Comparison of ENCODE assay signal across 19 cellular contexts in genomic region chr21:28754862-28755261, GRCh38.
DNase-seq lines count a peak whose midpoint lies in the region; ATAC-seq and TF ChIP-seq lines count a peak whose summit lies in the region.
"Had no signal": no experiment of that assay in that cellular context is flagged by ENCODE, and none has a peak within 500 bp of the region (broad histone marks: within the 10 kb centered on the region; RNA-seq: fewer than 3 reads in every experiment).

No MANE protein-coding gene starts in this region.

- H3K9ac ChIP-seq in IMR-90 (ENCODE audit: low read depth, low read length) = peak overlapping the region; percentile 81
- no peak overlapping the region for H3K9ac ChIP-seq in trophoblast cell (ENCODE audit: low read length)
- no peak overlapping the region for H3K9ac ChIP-seq in neuronal stem cell (ENCODE audit: low read depth, low read length, poor library complexity)

- H3K4ac ChIP-seq in IMR-90 (ENCODE audit: low read depth, low read length) = peak overlapping the region; percentile 87
- no peak overlapping the region for H3K4ac ChIP-seq in trophoblast cell (ENCODE audit: low read depth, low read length)
- H3K4ac ChIP-seq in neuronal stem cell (ENCODE audit: low read length) = no peak overlapping the region

- no peaks in the 10 kb centered on the region for H3K79me2 ChIP-seq in trophoblast cell (ENCODE audit: control insufficient read depth, insufficient read depth, low read length, poor library complexity)

- H3K36me3 ChIP-seq in IMR-90 (ENCODE audit: control insufficient read depth, insufficient read depth, low read length) (0 out of 2 replicates have a peak, but pooled peaks cover 2% of the 10 kb centered on the region), heart right ventricle (no peaks in the 10 kb centered on the region), trophoblast cell (ENCODE audit: control insufficient read depth in 1 of 2, insufficient read depth in 2 of 2, low read length in 2 of 2) (no peaks in the 10 kb centered on the region), transverse colon (no peaks in the 10 kb centered on the region), neuronal stem cell (replicated peaks in 1 of 2; ENCODE audit: control insufficient read depth in 2 of 2, insufficient read depth in 2 of 2, low read length in 2 of 2) (no peaks in the 10 kb centered on the region)

- intact Hi-C loops in IMR-90 (cut with micrococcal nuclease) (no loop called here), heart right ventricle (cut with DNase I) (loop anchor here in 2 of 10 donors (2.0 to 10.0 kb wide), 2 partner anchors 68 to 130 kb away; a partner anchor contains a TSS), transverse colon (cut with DNase I; ENCODE audit: low total_unique reads) (no loop called here)

- H3K79me1 ChIP-seq in IMR-90 (ENCODE audit: low read depth in 1 of 2, low read length in 2 of 2) = peaks cover 0 to 3% of the 10 kb centered on the region in 2 experiments; a peak in 1 of 4 replicates
- H3K79me1 ChIP-seq in trophoblast cell (ENCODE audit: low read length) = peaks cover 2% of the 10 kb centered on the region
- H3K79me1 ChIP-seq in neuronal stem cell (ENCODE audit: low read depth, low read length) = no peaks in the 10 kb centered on the region

- TF ChIP-seq CTCF in IMR-90 (conservative IDR thresholded peaks at IDR 0.05; ENCODE audit: low read depth, low read length) = no peak
- TF ChIP-seq CTCF in heart right ventricle (IDR thresholded peaks at IDR 0.05) = no peak
- no peak for TF ChIP-seq CTCF in transverse colon (IDR thresholded peaks at IDR 0.05)

- no peak for TF ChIP-seq RAD21 in IMR-90 (IDR thresholded peaks at IDR 0.05; ENCODE audit: low read length)

- H2BK12ac ChIP-seq in trophoblast cell (ENCODE audit: low read length) = no peak overlapping the region
- no peak overlapping the region for H2BK12ac ChIP-seq in neuronal stem cell (ENCODE audit: low read length)

- peak overlapping the region; percentile 94 for H2BK20ac ChIP-seq in IMR-90 (ENCODE audit: low read depth, low read length)

- dilution Hi-C loops in IMR-90 (cut with HindIII; ENCODE audit: low sequenced_read_pairs, unreplicated experiment) = no loop called here

- H4K12ac ChIP-seq in trophoblast cell (ENCODE audit: low read depth, low read length) = no peak overlapping the region

- H3K23ac ChIP-seq in IMR-90 (ENCODE audit: low read depth, low read length) (peak overlapping the region; percentile 95), trophoblast cell (ENCODE audit: low read length) (no peak overlapping the region), neuronal stem cell (ENCODE audit: low read depth, low read length, poor library complexity) (no peak overlapping the region)

- peak overlapping the region; percentile 98 for H4K5ac ChIP-seq in IMR-90 (ENCODE audit: low read depth, low read length)

- no peaks in the 10 kb centered on the region for H3K27me3 ChIP-seq in IMR-90 (ENCODE audit: control insufficient read depth, insufficient read depth, low read length)
- H3K27me3 ChIP-seq in heart right ventricle = no peaks in the 10 kb centered on the region
- no peaks in the 10 kb centered on the region for H3K27me3 ChIP-seq in trophoblast cell (ENCODE audit: insufficient read depth, low read length)
- H3K27me3 ChIP-seq in transverse colon = no peaks in the 10 kb centered on the region
- no peaks in the 10 kb centered on the region for H3K27me3 ChIP-seq in neuronal stem cell (ENCODE audit: control insufficient read depth in 3 of 3, insufficient read depth in 3 of 3, low read depth in 1 of 3, low read length in 3 of 3)
- H3K27me3 ChIP-seq: foreskin keratinocyte had no signal

- H2AFZ ChIP-seq in IMR-90 (replicated peaks; ENCODE audit: low read length, poor library complexity) (peak overlapping the region; percentile 81), trophoblast cell (ENCODE audit: insufficient read depth, low read length, poor library complexity) (no peak overlapping the region), neuronal stem cell (ENCODE audit: low read length) (no peak overlapping the region)

- WGBS in IMR-90 (ENCODE audit: extremely low coverage in 2 of 2, insufficient read length in 1 of 2), 2 experiments = 33% methylated on average over 1 of the region's 3 CpGs; no CpG with 5 or more reads in 1 of the 2 experiments
- 36% methylated on average over 3 of the region's 3 CpGs for WGBS in heart right ventricle, 2 donors
- WGBS in trophoblast cell (ENCODE audit: extremely low coverage, insufficient coverage, insufficient read length) = no CpG with 5 or more reads among the region's 3 CpGs
- 47 to 62% methylated on average over 3 of the region's 3 CpGs for WGBS in transverse colon (ENCODE audit: low coverage in 1 of 2), 2 donors
- no CpG with 5 or more reads among the region's 3 CpGs for WGBS in neuronal stem cell (ENCODE audit: extremely low coverage in 2 of 2, insufficient read length in 2 of 2, insufficient replicate concordance in 1 of 2), 2 donors

- peaks cover 11% of the 10 kb centered on the region for H3K9me1 ChIP-seq in IMR-90 (ENCODE audit: insufficient read depth, low read length)

- H2BK120ac ChIP-seq in IMR-90 (ENCODE audit: low read depth, low read length) (peak overlapping the region; percentile 94), trophoblast cell (ENCODE audit: insufficient read depth, low read length, poor library complexity) (peak overlapping the region; percentile 31), neuronal stem cell (ENCODE audit: low read depth, low read length) (no peak overlapping the region)

- H3K14ac ChIP-seq in IMR-90 (replicated peaks; ENCODE audit: low read depth, low read length) (peak overlapping the region; percentile 95), trophoblast cell (ENCODE audit: low read length) (no peak overlapping the region), neuronal stem cell (ENCODE audit: low read length) (no peak overlapping the region)

- ATAC-seq in IMR-90 (ENCODE audit: low read depth) = peak; percentile 33
- peak in 7 of 8 donors; percentile 24 to 67 (median 45) for ATAC-seq in heart right ventricle
- ATAC-seq in GM21737 (IDR thresholded peaks at IDR 0.05; ENCODE audit: unreplicated experiment) = no peak
- ATAC-seq: foreskin keratinocyte, left colon had no signal

- peak overlapping the region; percentile 97 for H4K91ac ChIP-seq in IMR-90 (ENCODE audit: insufficient read depth, low read depth, low read length)
- H4K91ac ChIP-seq in trophoblast cell (ENCODE audit: low read depth, low read length) = no peak overlapping the region
- no peak overlapping the region for H4K91ac ChIP-seq in neuronal stem cell (ENCODE audit: low read depth, low read length, poor library complexity)

- H3K18ac ChIP-seq in IMR-90 (ENCODE audit: low read depth, low read length) (peak overlapping the region; percentile 89), trophoblast cell (ENCODE audit: low read length) (no peak overlapping the region), neuronal stem cell (ENCODE audit: low read length) (no peak overlapping the region)

- H3K4me2 ChIP-seq in IMR-90 (ENCODE audit: low read depth, low read length) = peak overlapping the region; percentile 45; the same call in 1 of the 2 replicates
- H3K4me2 ChIP-seq in trophoblast cell (ENCODE audit: low read length) = no peak overlapping the region
- no peak overlapping the region for H3K4me2 ChIP-seq in neuronal stem cell (ENCODE audit: insufficient read depth, low read length, poor library complexity, severe bottlenecking)

- no peak for TF ChIP-seq EP300 in transverse colon (IDR thresholded peaks at IDR 0.05; ENCODE audit: low read depth)

- peak overlapping the region; percentile 76 for H3K56ac ChIP-seq in IMR-90 (ENCODE audit: extremely low read depth, insufficient read depth, low read length)

- CTCF ChIA-PET in IMR-90 (lab: Yijun Ruan, JAX) = interaction anchor here (1.1 to 1.3 kb wide), 2 partner anchors 9 to 10 kb away, joined by 3 to 4 read pairs; no protein-coding TSS in a partner anchor

- peak overlapping the region; percentile 99 for H2BK15ac ChIP-seq in IMR-90 (ENCODE audit: low read depth, low read length)
- no peak overlapping the region for H2BK15ac ChIP-seq in neuronal stem cell (ENCODE audit: low read length)

- DNase-seq in IMR-90 (no peak), heart right ventricle (no peak), trophoblast cell (no peak), transverse colon (no peak), neuronal stem cell (ENCODE audit: low spot score) (no peak), Ammon's horn (ENCODE audit: low spot score) (no peak), NCI-H510A treated with DMSO at 0.1 percent for 48 hours (lab: John Stamatoyannopoulos, UW) (no peak)
- DNase-seq: activated CD4-positive, alpha-beta T cell treated with anti-CD3 and anti-CD28 coated beads, Interleukin-2, amount 50 U/mL, for 1 hour; activated CD8-positive, alpha-beta memory T cell treated with anti-CD3 and anti-CD28 coated beads, Interleukin-2, amount 50 U/mL, for 48 hours; activated gamma-delta T cell; CD8-positive, alpha-beta memory T cell; DMS79 treated with DMSO at 0.1 percent for 48 hours; foreskin keratinocyte; H7; KBM-7; NCI-H1694 treated with DMSO at 0.1 percent for 48 hours; stimulated activated CD4-positive, alpha-beta T cell treated with anti-CD3 and anti-CD28 coated beads, Interleukin-4, amount 100 ng/mL, for 4 hours had no signal

- H4K20me1 ChIP-seq in IMR-90 (ENCODE audit: insufficient read depth, low read length) = no peaks in the 10 kb centered on the region

- no TSS peak for BruUV-seq in IMR-90 (replicated peaks; lab: Mats Ljungman, UMichigan)

- in situ Hi-C loops in IMR-90 (cut with MboI; ENCODE audit: low sequenced_read_pairs) (no loop called here), transverse colon (cut with MboI; ENCODE audit: low pct_ligation_motif_present in 1 of 4, low pct_unique_long_range_greater_than_20kb in 1 of 4, low sequenced_read_pairs in 3 of 4) (no loop called here)

- peaks cover 10% of the 10 kb centered on the region for H3K4me1 ChIP-seq in IMR-90 (ENCODE audit: control insufficient read depth, insufficient read depth, low read length)
- H3K4me1 ChIP-seq in heart right ventricle = peaks cover 8 to 61% (median 28%) of the 10 kb centered on the region in 9 donors
- H3K4me1 ChIP-seq in trophoblast cell (ENCODE audit: control insufficient read depth in 1 of 2, insufficient read depth in 2 of 2, low read length in 2 of 2) = no peaks in the 10 kb centered on the region
- peaks cover 0 to 9% (median 2%) of the 10 kb centered on the region in 4 donors for H3K4me1 ChIP-seq in transverse colon
- H3K4me1 ChIP-seq in neuronal stem cell (ENCODE audit: control insufficient read depth in 2 of 2, insufficient read depth in 1 of 2, low read depth in 1 of 2, low read length in 2 of 2) = peaks cover 0 to 5% of the 10 kb centered on the region in 2 donors
- H3K4me1 ChIP-seq: foreskin keratinocyte had no signal

- peak overlapping the region; percentile 44 for H2AK9ac ChIP-seq in IMR-90 (replicated peaks; ENCODE audit: low read depth, low read length, poor library complexity)

- H2AK5ac ChIP-seq in IMR-90 (ENCODE audit: low read depth, low read length) = peak overlapping the region; percentile 88
- no peak overlapping the region for H2AK5ac ChIP-seq in trophoblast cell (ENCODE audit: low read length)
- no peak overlapping the region for H2AK5ac ChIP-seq in neuronal stem cell (ENCODE audit: low read depth, low read length)

- TF ChIP-seq POLR2A in IMR-90 (IDR thresholded peaks at IDR 0.05; ENCODE audit: low read depth, low read length) (no peak), transverse colon (IDR thresholded peaks at IDR 0.05) (no peak)

- POLR2A ChIA-PET in IMR-90 (lab: Charles Lee; ENCODE audit: unreplicated experiment) = no interaction called here

- H3K9me3 ChIP-seq in IMR-90 (ENCODE audit: control insufficient read depth, insufficient read depth, low read length) (no peaks in the 10 kb centered on the region), heart right ventricle (no peaks in the 10 kb centered on the region), trophoblast cell (ENCODE audit: insufficient read depth, low read depth, low read length) (no peaks in the 10 kb centered on the region), transverse colon (no peaks in the 10 kb centered on the region), neuronal stem cell (replicated peaks in 1 of 2; ENCODE audit: control insufficient read depth in 2 of 2, insufficient read depth in 1 of 2, low read depth in 1 of 2, low read length in 2 of 2) (no peaks in the 10 kb centered on the region)

- H4K8ac ChIP-seq in IMR-90 (ENCODE audit: low read depth in 2 of 2, low read length in 2 of 2) (peak overlapping the region; percentile 93 to 96), trophoblast cell (ENCODE audit: low read depth, low read length) (no peak overlapping the region), neuronal stem cell (ENCODE audit: low read depth, low read length) (no peak overlapping the region)

- peak overlapping the region; percentile 91 for H2BK5ac ChIP-seq in IMR-90 (ENCODE audit: low read depth, low read length, poor library complexity, severe bottlenecking)
- H2BK5ac ChIP-seq in trophoblast cell (ENCODE audit: low read depth, low read length, poor library complexity) = no peak overlapping the region
- no peak overlapping the region for H2BK5ac ChIP-seq in neuronal stem cell (ENCODE audit: low read length)

- H3K27ac ChIP-seq in IMR-90 (ENCODE audit: insufficient read depth, low read length) = peak overlapping the region; percentile 99
- H3K27ac ChIP-seq in heart right ventricle = peak overlapping the region; percentile 81 to 97 (median 92)
- H3K27ac ChIP-seq in trophoblast cell (ENCODE audit: low read depth, low read length) = no peak overlapping the region
- peak overlapping the region; percentile 58 to 80 (median 69) for H3K27ac ChIP-seq in transverse colon
- no peak overlapping the region for H3K27ac ChIP-seq in neuronal stem cell (replicated peaks; ENCODE audit: low read length)
- H3K27ac ChIP-seq: foreskin keratinocyte had no signal

- H3K4me3 ChIP-seq in IMR-90 (ENCODE audit: insufficient read depth, low read depth, low read length) = no peak overlapping the region
- H3K4me3 ChIP-seq in heart right ventricle = no peak overlapping the region
- no peak overlapping the region for H3K4me3 ChIP-seq in trophoblast cell (ENCODE audit: low read depth, low read length)
- H3K4me3 ChIP-seq in transverse colon = no peak overlapping the region
- H3K4me3 ChIP-seq in neuronal stem cell (ENCODE audit: low read length in 2 of 2) = no peak overlapping the region

Comparison
In these comparisons a context has a peak if more than half of its experiments do, and no peak if none do; other contexts are left out.
1. H3K27ac ChIP-seq: peak in IMR-90 (single experiment), heart right ventricle (10 of 10) and transverse colon (4 of 4); none in trophoblast cell (single experiment) and neuronal stem cell (single experiment).
2. H4K8ac ChIP-seq: peak in IMR-90 (2 of 2); none in trophoblast cell (single experiment) and neuronal stem cell (single experiment).